In genomic region chr4:38509551-38509950, GRCh38 we compare ENCODE assay signal across 13 cellular contexts.
DNase-seq lines count a peak whose midpoint lies in the region; ATAC-seq, FAIRE-seq and TF ChIP-seq lines count a peak whose summit lies in the region.
"Had no signal": no experiment of that assay in that cellular context is flagged by ENCODE, and none has a peak within 500 bp of the region (broad histone marks: within the 10 kb centered on the region; RNA-seq: fewer than 3 reads in every experiment).

No MANE protein-coding gene starts in this region.

- H3K4me1 ChIP-seq in CD4-positive, alpha-beta memory T cell (ENCODE audit: insufficient read depth, low read length) = peaks cover 89% of the 10 kb centered on the region
- no peaks in the 10 kb centered on the region for H3K4me1 ChIP-seq in testis
- H3K4me1 ChIP-seq in pancreas = no peaks in the 10 kb centered on the region

- H3K27me3 Mint-ChIP-seq in CD4-positive, alpha-beta memory T cell = no peaks in the 10 kb centered on the region
- H3K27me3 Mint-ChIP-seq in activated naive CD8-positive, alpha-beta T cell treated with anti-CD3 and anti-CD28 coated beads, Interleukin-2, amount 10 ng/mL, durations not matched to agents 7 days and 5 days = no peaks in the 10 kb centered on the region

- WGBS in testis, 2 donors = 83 to 88% methylated on average over 5 of the region's 5 CpGs
- WGBS in pancreas, 2 donors = 81 to 82% methylated on average over 5 of the region's 5 CpGs

- no peak for FAIRE-seq in pancreas (lab: Jason Lieb, UNC)
- FAIRE-seq: astrocyte had no signal

- POLR2A ChIA-PET in CD4-positive, alpha-beta memory T cell (lab: Charles Lee; ENCODE audit: partially characterized antibody) = interaction anchor here (0.6 to 7.7 kb wide), 27 partner anchors 9 to 378 kb away, joined by 3 to 108 read pairs (median 5); partner anchors contain the start of gene KLF3
- POLR2A ChIA-PET in activated naive CD8-positive, alpha-beta T cell treated with anti-CD3 and anti-CD28 coated beads, Interleukin-2, amount 10 ng/mL, durations not matched to agents 7 days and 5 days (lab: Charles Lee) = interaction anchor here (0.5 to 1.2 kb wide), 4 partner anchors 19 to 153 kb away, joined by 3 to 4 read pairs (median 3); no protein-coding TSS in a partner anchor

- peak overlapping the region; percentile 77 to 91 (median 84) for H3K4me3 Mint-ChIP-seq in CD4-positive, alpha-beta memory T cell
- peak overlapping the region; percentile 75 for H3K4me3 Mint-ChIP-seq in activated naive CD8-positive, alpha-beta T cell treated with anti-CD3 and anti-CD28 coated beads, Interleukin-2, amount 10 ng/mL, durations not matched to agents 7 days and 5 days

- H3K27ac Mint-ChIP-seq in CD4-positive, alpha-beta memory T cell = peak overlapping the region; percentile 77 to 96 (median 88)
- H3K27ac Mint-ChIP-seq in activated naive CD8-positive, alpha-beta T cell treated with anti-CD3 and anti-CD28 coated beads, Interleukin-2, amount 10 ng/mL, durations not matched to agents 7 days and 5 days = peak overlapping the region; percentile 88

- no peaks in the 10 kb centered on the region for H3K9me3 ChIP-seq in CD4-positive, alpha-beta memory T cell (ENCODE audit: control insufficient read depth in 1 of 2, low read length in 2 of 2)
- no peaks in the 10 kb centered on the region for H3K9me3 ChIP-seq in testis
- H3K9me3 ChIP-seq in pancreas = no peaks in the 10 kb centered on the region

- DNase-seq in CD4-positive, alpha-beta memory T cell = peak; percentile 67 to 77 (median 73)
- peak in 4 of 5 donors; percentile 19 to 79 (median 22) for DNase-seq in T-helper 1 cell
- peak; percentile 48 for DNase-seq in activated naive CD8-positive, alpha-beta T cell treated with anti-CD3 and anti-CD28 coated beads, Interleukin-2, amount 10 ng/mL, durations not matched to agents 7 days and 5 days
- DNase-seq in NCI-H1436 (lab: John Stamatoyannopoulos, UW) = no peak
- DNase-seq in testis = no peak
- no peak for DNase-seq in pancreas
- DNase-seq: GM23248, NCI-H1092 had no signal

- peaks cover 0 to 2% (median 0%) of the 10 kb centered on the region in 8 donors for H3K9me3 Mint-ChIP-seq in CD4-positive, alpha-beta memory T cell
- H3K9me3 Mint-ChIP-seq in activated naive CD8-positive, alpha-beta T cell treated with anti-CD3 and anti-CD28 coated beads, Interleukin-2, amount 10 ng/mL, durations not matched to agents 7 days and 5 days = peaks cover 1% of the 10 kb centered on the region

- peaks cover 28 to 38% of the 10 kb centered on the region in 2 donors for H3K36me3 Mint-ChIP-seq in CD4-positive, alpha-beta memory T cell
- peaks cover 10% of the 10 kb centered on the region for H3K36me3 Mint-ChIP-seq in activated naive CD8-positive, alpha-beta T cell treated with anti-CD3 and anti-CD28 coated beads, Interleukin-2, amount 10 ng/mL, durations not matched to agents 7 days and 5 days

- no peak for TF ChIP-seq CTCF in testis (IDR thresholded peaks at IDR 0.05)
- no peak for TF ChIP-seq CTCF in pancreas (IDR thresholded peaks at IDR 0.05)

- CTCF ChIA-PET in CD4-positive, alpha-beta memory T cell (lab: Charles Lee; ENCODE audit: partially characterized antibody) = interaction anchor here (0.9 to 2.6 kb wide), 10 partner anchors 9 to 330 kb away, joined by 3 to 17 read pairs (median 6); no protein-coding TSS in a partner anchor

- peak; percentile 47 for ATAC-seq in GM21390 (IDR thresholded peaks at IDR 0.05; ENCODE audit: unreplicated experiment)
- peak; percentile 94 for ATAC-seq in activated naive CD8-positive, alpha-beta T cell treated with anti-CD3 and anti-CD28 coated beads, Interleukin-2, amount 10 ng/mL, durations not matched to agents 7 days and 5 days (ENCODE audit: low read depth)
- ATAC-seq in GM18519 (IDR thresholded peaks at IDR 0.05; ENCODE audit: low FRiP score, unreplicated experiment) = no peak
- ATAC-seq in pancreas = no peak

- H3K27ac ChIP-seq in CD4-positive, alpha-beta memory T cell (ENCODE audit: low read depth, low read length) = peak overlapping the region; percentile 63
- H3K27ac ChIP-seq in testis (no peak overlapping the region), pancreas (no peak overlapping the region)
- H3K27ac ChIP-seq: epithelial cell of prostate, GM23248, HL-60 had no signal

- no peaks in the 10 kb centered on the region for H3K36me3 ChIP-seq in CD4-positive, alpha-beta memory T cell (ENCODE audit: insufficient read depth, low read length)
- H3K36me3 ChIP-seq in testis (ENCODE audit: low read depth, missing control alignments) (no peaks in the 10 kb centered on the region), pancreas (no peaks in the 10 kb centered on the region)

- intact Hi-C loops in CD4-positive, alpha-beta memory T cell (cut with micrococcal nuclease) = loop anchor here (2.0 to 5.0 kb wide), 6 partner anchors 15 to 538 kb away; no protein-coding TSS in a partner anchor
- intact Hi-C loops in testis (cut with DNase I; ENCODE audit: low total_unique reads) = no loop called here
- intact Hi-C loops in pancreas (cut with DNase I) = no loop called here

- no peaks in the 10 kb centered on the region for H3K27me3 ChIP-seq in CD4-positive, alpha-beta memory T cell (ENCODE audit: insufficient read depth, low read length)
- H3K27me3 ChIP-seq in testis (no peaks in the 10 kb centered on the region), pancreas (no peaks in the 10 kb centered on the region)

- H3K4me3 ChIP-seq in CD4-positive, alpha-beta memory T cell (ENCODE audit: low read length in 2 of 2) = peak overlapping the region; percentile 43 to 87
- no peak overlapping the region for H3K4me3 ChIP-seq in testis
- no peak overlapping the region for H3K4me3 ChIP-seq in pancreas
- H3K4me3 ChIP-seq: GM23248 had no signal

- TF ChIP-seq POLR2A in testis (IDR thresholded peaks at IDR 0.05) = no peak

- H3K4me1 Mint-ChIP-seq in CD4-positive, alpha-beta memory T cell = peaks cover 69 to 92% (median 79%) of the 10 kb centered on the region in 4 donors
- H3K4me1 Mint-ChIP-seq in activated naive CD8-positive, alpha-beta T cell treated with anti-CD3 and anti-CD28 coated beads, Interleukin-2, amount 10 ng/mL, durations not matched to agents 7 days and 5 days = peaks cover 45% of the 10 kb centered on the region

Comparison
In these comparisons a context has a peak if more than half of its experiments do, and no peak if none do; other contexts are left out.
1. DNase-seq: peak in CD4-positive, alpha-beta memory T cell (5 of 5), T-helper 1 cell (4 of 5) and activated naive CD8-positive, alpha-beta T cell treated with anti-CD3 and anti-CD28 coated beads, Interleukin-2, amount 10 ng/mL, durations not matched to agents 7 days and 5 days (single experiment); none in NCI-H1436 (single experiment), testis (single experiment) and pancreas (0 of 6).
2. H3K4me3 ChIP-seq: peak in CD4-positive, alpha-beta memory T cell (2 of 2); none in testis (0 of 2) and pancreas (0 of 4).
3. ATAC-seq: peak in GM21390 (single experiment) and activated naive CD8-positive, alpha-beta T cell treated with anti-CD3 and anti-CD28 coated beads, Interleukin-2, amount 10 ng/mL, durations not matched to agents 7 days and 5 days (single experiment); none in GM18519 (single experiment) and pancreas (0 of 4).